Comparison of ENCODE assay signal across 20 cellular contexts in the genomic region with DNA sequence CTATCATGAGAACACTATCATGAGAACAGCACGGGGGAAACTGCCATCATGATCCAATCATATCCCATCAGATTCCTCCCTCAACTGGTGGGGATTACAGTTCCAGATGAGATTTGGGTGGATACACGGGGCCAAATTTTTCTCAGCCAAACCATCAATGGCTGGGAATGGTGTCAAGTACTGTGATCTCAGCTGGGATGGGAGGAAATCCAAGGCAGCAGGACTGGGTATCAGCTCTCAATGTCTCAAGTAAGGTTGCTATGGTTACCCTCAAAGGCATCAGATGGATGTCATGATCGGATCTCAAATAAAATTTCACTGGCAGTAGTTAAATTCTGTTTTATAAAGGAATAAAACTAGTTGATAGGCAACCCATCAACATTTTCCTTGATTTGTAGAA.
DNase-seq lines count a peak whose midpoint lies in the region; ATAC-seq and TF ChIP-seq lines count a peak whose summit lies in the region.
"Had no signal": no experiment of that assay in that cellular context is flagged by ENCODE, and none has a peak within 500 bp of the region (broad histone marks: within the 10 kb centered on the region; RNA-seq: fewer than 3 reads in every experiment).

No MANE protein-coding gene starts in this region.

- H3K27ac ChIP-seq in heart left ventricle (peak overlapping the region in 2 of 12 donors; percentile 60 to 78), left ventricle myocardium inferior (replicated peaks) (no peak overlapping the region), vagina (no peak overlapping the region)
- H3K27ac ChIP-seq: HL-60 had no signal

- H3K27me3 ChIP-seq in heart left ventricle (no peaks in the 10 kb centered on the region), left ventricle myocardium inferior (ENCODE audit: low read depth) (no peaks in the 10 kb centered on the region), vagina (no peaks in the 10 kb centered on the region)

- intact Hi-C loops in heart left ventricle (cut with DNase I), result no loop called here
- intact Hi-C loops in left ventricle myocardium inferior (cut with micrococcal nuclease), result no loop called here
- intact Hi-C loops in vagina (cut with DNase I), result no loop called here

- H3K9me3 ChIP-seq in heart left ventricle (peaks cover 0 to 6% (median 0%) of the 10 kb centered on the region in 12 donors), left ventricle myocardium inferior (replicated peaks) (peaks cover 7% of the 10 kb centered on the region), vagina (no peaks in the 10 kb centered on the region)

- 57 to 73% (median 64%) methylated on average over 3 of the region's 3 CpGs for WGBS in heart left ventricle, 4 donors

- H3K4me3 ChIP-seq in heart left ventricle, result no peak overlapping the region
- H3K4me3 ChIP-seq in left ventricle myocardium inferior, result no peak overlapping the region
- H3K4me3 ChIP-seq in astrocyte of the cerebellum (ENCODE audit: low read depth, low read length), result no peak overlapping the region
- no peak overlapping the region for H3K4me3 ChIP-seq in fibroblast of the aortic adventitia (ENCODE audit: low read depth, low read length)
- H3K4me3 ChIP-seq in vagina, result no peak overlapping the region

- DNase-seq in heart left ventricle (peak in 2 of 5 donors; percentile 8 to 20), left ventricle myocardium inferior (no peak), astrocyte of the cerebellum (ENCODE audit: low read depth) (peak; percentile 43), fibroblast of the aortic adventitia (ENCODE audit: low read depth) (peak; percentile 36), vagina (ENCODE audit: extremely low spot score in 2 of 2) (no peak)
- no peak for DNase-seq in activated CD4-positive, CD25-positive, alpha-beta regulatory T cell treated with anti-CD3 and anti-CD28 coated beads, Interleukin-2, amount 50 U/mL, for 72 hours
- no peak for DNase-seq in activated CD8-positive, alpha-beta memory T cell treated with anti-CD3 and anti-CD28 coated beads, Interleukin-2, amount 50 U/mL, for 4 hours
- DNase-seq: CD4-positive, alpha-beta T cell; COR-L47; DMS79; KG1; NCI-H1092 treated with DMSO at 0.1 percent for 48 hours; NCI-H1436 treated with DMSO at 0.1 percent for 48 hours; NCI-H2029; NCI-H2171; NCI-H345; NCI-H774 had no signal

- H3K36me3 ChIP-seq in heart left ventricle (no peaks in the 10 kb centered on the region), left ventricle myocardium inferior (no peaks in the 10 kb centered on the region), vagina (no peaks in the 10 kb centered on the region)

- in situ Hi-C loops in astrocyte of the cerebellum (cut with HindIII; ENCODE audit: low sequenced_read_pairs), result no loop called here

- TF ChIP-seq CTCF in heart left ventricle (IDR thresholded peaks at IDR 0.05) (no peak), left ventricle myocardium inferior (IDR thresholded peaks at IDR 0.05; ENCODE audit: borderline replicate concordance) (no peak), astrocyte of the cerebellum (IDR thresholded peaks at IDR 0.05; ENCODE audit: low read depth, low read length, missing control alignments) (no peak), fibroblast of the aortic adventitia (IDR thresholded peaks at IDR 0.05; ENCODE audit: insufficient read depth, low read length) (no peak), vagina (IDR thresholded peaks at IDR 0.05) (no peak)

- TF ChIP-seq POLR2A in heart left ventricle (IDR thresholded peaks at IDR 0.05), result no peak
- TF ChIP-seq POLR2A in vagina (IDR thresholded peaks at IDR 0.05), result no peak

- H3K4me1 ChIP-seq in heart left ventricle (no peaks in the 10 kb centered on the region), left ventricle myocardium inferior (no peaks in the 10 kb centered on the region), vagina (no peaks in the 10 kb centered on the region)

- ATAC-seq in heart left ventricle (peak; percentile 37 to 41 (median 39)), HG02981 (IDR thresholded peaks at IDR 0.05; ENCODE audit: unreplicated experiment) (no peak)
- ATAC-seq: HepG2 had no signal

Comparison
In these comparisons a context has a peak if more than half of its experiments do, and no peak if none do; other contexts are left out.
1. DNase-seq: peak in astrocyte of the cerebellum (single experiment) and fibroblast of the aortic adventitia (single experiment); none in left ventricle myocardium inferior (single experiment), activated CD4-positive, CD25-positive, alpha-beta regulatory T cell treated with anti-CD3 and anti-CD28 coated beads, Interleukin-2, amount 50 U/mL, for 72 hours (single experiment), vagina (0 of 2) and activated CD8-positive, alpha-beta memory T cell treated with anti-CD3 and anti-CD28 coated beads, Interleukin-2, amount 50 U/mL, for 4 hours (single experiment).